In genomic region chr16:58026705-58027340, GRCh38 we compare ENCODE assay signal across 8 cellular contexts.
A peak's percentile ranks its signal among the peaks of the same experiment; 100 is the strongest.
DNase-seq lines count a peak whose midpoint lies in the region; ATAC-seq and TF ChIP-seq lines count a peak whose summit lies in the region.

No MANE protein-coding gene starts in this region.

- H3K79me2 ChIP-seq in ACC112 (ENCODE audit: control insufficient read depth, insufficient read depth, low read length, unreplicated experiment), result no peaks in the 10 kb centered on the region

- ATAC-seq in GM18511 (IDR thresholded peaks at IDR 0.05; ENCODE audit: unreplicated experiment), result no peak
- ATAC-seq in HG03175 (IDR thresholded peaks at IDR 0.05; ENCODE audit: unreplicated experiment), result no peak
- no peak for ATAC-seq in GM18517 (IDR thresholded peaks at IDR 0.05; ENCODE audit: unreplicated experiment)

- peak; percentile 28; the same call in 1 of the 2 replicates for TF ChIP-seq CTCF in LNCaP clone FGC (IDR thresholded peaks at IDR 0.05; ENCODE audit: control insufficient read depth, extremely low read depth, insufficient read depth)

- no peaks in the 10 kb centered on the region for H3K9me3 ChIP-seq in duodenal mucosa (ENCODE audit: control insufficient read depth in 1 of 2, low read length in 2 of 2)
- H3K9me3 ChIP-seq in muscle layer of colon (ENCODE audit: low read length), result no peaks in the 10 kb centered on the region

- peak overlapping the region; percentile 57 for H2AFZ ChIP-seq in ACC112 (ENCODE audit: low read length, unreplicated experiment)

- DNase-seq in LNCaP clone FGC (ENCODE audit: low read depth), result no peak
- DNase-seq in NK-92 treated with Interleukin-12 subunit alpha and Interleukin-12 subunit beta, amount 100 ng/mL, for 24 hours (lab: John Stamatoyannopoulos, UW), result no peak

- H3K4me1 ChIP-seq in ACC112 (ENCODE audit: control insufficient read depth, insufficient read depth, low read length, unreplicated experiment) (peaks cover 21% of the 10 kb centered on the region), duodenal mucosa (ENCODE audit: control insufficient read depth in 1 of 2, insufficient read depth in 2 of 2, low read length in 2 of 2) (peaks cover 61 to 70% of the 10 kb centered on the region in 2 donors), muscle layer of colon (ENCODE audit: insufficient read depth, low read length) (peaks cover 39% of the 10 kb centered on the region)

- H3K4me3 ChIP-seq in ACC112 (ENCODE audit: low read depth, low read length) (peak overlapping the region; percentile 82), LNCaP clone FGC (ENCODE audit: low read depth, low read length) (peak overlapping the region; percentile 85), duodenal mucosa (ENCODE audit: low read depth in 1 of 2, low read length in 2 of 2) (peak overlapping the region; percentile 82 to 83), muscle layer of colon (ENCODE audit: low read depth in 1 of 2, low read length in 2 of 2) (peak overlapping the region; percentile 64 to 66)

- no peaks in the 10 kb centered on the region for H3K36me3 ChIP-seq in ACC112 (ENCODE audit: insufficient read depth, low read length)
- H3K36me3 ChIP-seq in duodenal mucosa (ENCODE audit: control insufficient read depth in 1 of 2, insufficient read depth in 2 of 2, low read length in 2 of 2), result no peaks in the 10 kb centered on the region
- no peaks in the 10 kb centered on the region for H3K36me3 ChIP-seq in muscle layer of colon (ENCODE audit: insufficient read depth, low read length)

- H3K9ac ChIP-seq in duodenal mucosa (ENCODE audit: low read depth in 1 of 2, low read length in 2 of 2) (peak overlapping the region; percentile 59 to 82), muscle layer of colon (ENCODE audit: low read length) (no peak overlapping the region)

- H3K27me3 ChIP-seq in ACC112 (ENCODE audit: insufficient read depth, low read length) (peaks cover 9% of the 10 kb centered on the region; the same call in 1 of the 2 replicates), duodenal mucosa (ENCODE audit: control insufficient read depth in 1 of 2, insufficient read depth in 2 of 2, low read length in 2 of 2) (no peaks in the 10 kb centered on the region), muscle layer of colon (ENCODE audit: control insufficient read depth in 1 of 2, insufficient read depth in 2 of 2, low read length in 2 of 2) (no peaks in the 10 kb centered on the region)

- H3K27ac ChIP-seq in ACC112 (ENCODE audit: low read depth, low read length) (no peak overlapping the region), duodenal mucosa (ENCODE audit: low read depth, low read length) (peak overlapping the region; percentile 83), muscle layer of colon (ENCODE audit: low read depth, low read length) (peak overlapping the region; percentile 76)
